ENCODE assay signal across 14 cellular contexts in the genomic region with DNA sequence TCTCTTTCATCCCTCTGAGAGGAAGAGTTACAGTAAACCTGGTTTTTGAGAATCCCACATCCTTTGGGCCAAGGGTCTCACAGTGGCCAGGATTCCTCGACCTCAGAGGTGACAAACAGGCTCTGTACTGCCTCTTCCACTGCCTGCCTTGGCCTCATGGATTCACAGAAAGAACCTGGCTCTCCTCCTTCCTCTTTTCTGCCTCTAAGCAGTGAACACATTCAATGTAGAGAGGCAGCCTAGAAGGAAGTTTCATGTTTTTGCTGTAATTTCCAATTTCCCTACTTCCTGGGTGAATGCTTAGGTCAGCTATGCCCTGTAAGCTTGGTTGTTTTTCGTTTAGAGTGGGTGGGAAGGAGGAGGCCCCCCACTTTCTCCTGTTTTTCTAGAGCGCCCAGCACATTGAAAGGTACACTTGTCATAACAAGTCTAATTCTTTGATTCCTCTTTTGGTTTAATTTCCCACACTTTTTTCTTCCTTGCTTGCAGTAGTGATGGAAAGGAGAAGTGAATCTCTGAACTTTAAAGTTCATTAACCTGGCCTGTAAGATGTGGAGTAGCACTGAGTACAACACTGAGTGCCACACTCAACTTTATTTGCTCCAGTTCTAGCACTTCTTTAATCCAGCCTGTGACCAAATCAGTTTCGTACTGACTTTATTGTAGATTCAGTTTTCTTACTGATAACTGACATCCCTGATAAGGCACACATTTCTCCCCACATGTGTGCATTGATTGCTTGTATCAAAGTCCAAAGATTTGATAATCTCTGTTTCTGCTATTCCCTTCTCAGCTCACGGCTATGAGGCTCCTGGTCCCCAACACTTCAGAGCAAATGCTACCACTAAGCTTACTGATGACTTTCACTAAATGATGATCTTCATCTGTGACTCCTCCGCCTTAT.
DNase-seq lines count a peak whose midpoint lies in the region; ATAC-seq lines count a peak whose summit lies in the region.
"Had no signal": no experiment of that assay in that cellular context is flagged by ENCODE, and none has a peak within 500 bp of the region (broad histone marks: within the 10 kb centered on the region; RNA-seq: fewer than 3 reads in every experiment).

No MANE protein-coding gene starts in this region.

- peak; percentile 75 for ATAC-seq in stimulated activated memory B cell treated with anti-CD40 and anti-IgM and Interleukin-4, amounts not matched to agents 10 μg/mL and 1 μg/mL and 100 μg/mL, for 72 hours
- ATAC-seq in T-cell (replicated peaks in 1 of 4): no peak

- peaks cover 24% of the 10 kb centered on the region for H3K4me1 Mint-ChIP-seq in stimulated activated memory B cell treated with anti-CD40 and anti-IgM and Interleukin-4, amounts not matched to agents 10 μg/mL and 1 μg/mL and 100 μg/mL, for 72 hours
- H3K4me1 Mint-ChIP-seq in T-cell: peaks cover 0 to 2% (median under 1%) of the 10 kb centered on the region in 3 donors

- POLR2A ChIA-PET in T-cell (lab: Charles Lee): no interaction called here

- peaks cover 6% of the 10 kb centered on the region for H3K9me3 Mint-ChIP-seq in stimulated activated memory B cell treated with anti-CD40 and anti-IgM and Interleukin-4, amounts not matched to agents 10 μg/mL and 1 μg/mL and 100 μg/mL, for 72 hours
- H3K9me3 Mint-ChIP-seq in T-cell: peaks cover 0 to 6% (median 0%) of the 10 kb centered on the region in 3 donors
- H3K9me3 Mint-ChIP-seq: nephron progenitor cell had no signal

- H3K27ac Mint-ChIP-seq in stimulated activated memory B cell treated with anti-CD40 and anti-IgM and Interleukin-4, amounts not matched to agents 10 μg/mL and 1 μg/mL and 100 μg/mL, for 72 hours: peak overlapping the region; percentile 6
- no peak overlapping the region for H3K27ac Mint-ChIP-seq in T-cell
- H3K27ac Mint-ChIP-seq: nephron progenitor cell had no signal

- H3K4me3 Mint-ChIP-seq in stimulated activated memory B cell treated with anti-CD40 and anti-IgM and Interleukin-4, amounts not matched to agents 10 μg/mL and 1 μg/mL and 100 μg/mL, for 72 hours: no peak overlapping the region
- no peak overlapping the region for H3K4me3 Mint-ChIP-seq in T-cell
- H3K4me3 Mint-ChIP-seq: nephron progenitor cell had no signal

- H3K36me3 Mint-ChIP-seq in stimulated activated memory B cell treated with anti-CD40 and anti-IgM and Interleukin-4, amounts not matched to agents 10 μg/mL and 1 μg/mL and 100 μg/mL, for 72 hours: peaks cover 7% of the 10 kb centered on the region
- H3K36me3 Mint-ChIP-seq in T-cell: no peaks in the 10 kb centered on the region

- CTCF ChIA-PET in T-cell (lab: Charles Lee): no interaction called here

- DNase-seq in SIG-M5 treated with dmso at 0.1 percent for 504 hours (lab: John Stamatoyannopoulos, UW; ENCODE audit: unreplicated experiment): peak; percentile 46
- DNase-seq in SIG-M5 (lab: John Stamatoyannopoulos, UW): no peak
- DNase-seq in NCI-H69 (lab: John Stamatoyannopoulos, UW): peak; percentile 15
- peak; percentile 35 for DNase-seq in globus pallidus (ENCODE audit: low spot score)
- no peak for DNase-seq in T-cell
- DNase-seq in NCI-H1048 (lab: John Stamatoyannopoulos, UW): no peak
- no peak for DNase-seq in D341Med (ENCODE audit: low spot score)
- DNase-seq: activated CD8-positive, alpha-beta memory T cell treated with anti-CD3 and anti-CD28 coated beads, Interleukin-2, amount 50 U/mL, for 4 hours; activated naive CD4-positive, alpha-beta T cell treated with anti-CD3 and anti-CD28 coated beads, Interleukin-2, amount 50 U/mL, for 16 hours; central memory CD4-positive, alpha-beta T cell; NCI-H146; NCI-H526; nephron progenitor cell had no signal

- H3K27me3 Mint-ChIP-seq in stimulated activated memory B cell treated with anti-CD40 and anti-IgM and Interleukin-4, amounts not matched to agents 10 μg/mL and 1 μg/mL and 100 μg/mL, for 72 hours: no peaks in the 10 kb centered on the region
- peaks cover 1 to 3% of the 10 kb centered on the region in 2 donors for H3K27me3 Mint-ChIP-seq in T-cell

Comparison
In these comparisons a context has a peak if more than half of its experiments do, and no peak if none do; other contexts are left out.
1. DNase-seq: peak in SIG-M5 treated with dmso at 0.1 percent for 504 hours (single experiment), NCI-H69 (single experiment) and globus pallidus (single experiment); none in SIG-M5 (single experiment), T-cell (0 of 34), NCI-H1048 (single experiment) and D341Med (single experiment).